Comparison of ENCODE assay signal across 8 cellular contexts in genomic region chr6:127420558-127420957, GRCh38. TPM values are rescaled to one million over a fixed set of nuclear protein-coding genes. Genes with fewer than 3 reads are reported as not detected.
DNase-seq lines count a peak whose midpoint lies in the region; ATAC-seq and TF ChIP-seq lines count a peak whose summit lies in the region.

No MANE protein-coding gene starts in this region.

- no TSS peak for BruUV-seq in OCI-LY7 (replicated peaks; lab: Mats Ljungman, UMichigan)

- TF ChIP-seq CTCF in GM20000 (IDR thresholded peaks at IDR 0.05; ENCODE audit: extremely low read depth, missing control alignments) = peak; percentile 74
- TF ChIP-seq CTCF in OCI-LY7 (conservative IDR thresholded peaks at IDR 0.05; ENCODE audit: low read length) = peak; percentile 70
- TF ChIP-seq CTCF in esophagus squamous epithelium (IDR thresholded peaks at IDR 0.05) = peak in 5 of 6 experiments; percentile 17 to 50 (median 38)
- TF ChIP-seq CTCF in neural crest cell (conservative IDR thresholded peaks at IDR 0.05) = peak; percentile 59

- H3K9ac ChIP-seq in subcutaneous abdominal adipose tissue (ENCODE audit: low read length in 5 of 5) = peak overlapping the region in 3 of 5 donors; percentile 3 to 47 (median 8)

- peaks cover 6% of the 10 kb centered on the region for H3K4me1 Mint-ChIP-seq in neural crest cell

- H3K4me3 Mint-ChIP-seq in neural crest cell = no peak overlapping the region

- intact Hi-C loops in OCI-LY7 (cut with micrococcal nuclease; ENCODE audit: unreplicated experiment) = loop anchor here (2.0 kb wide), 1 partner anchor 118 kb away; no protein-coding TSS in a partner anchor
- intact Hi-C loops in esophagus squamous epithelium (cut with DNase I) = loop anchor here (5.0 kb wide), 1 partner anchor 118 kb away; no protein-coding TSS in a partner anchor

- no peak overlapping the region for H3K27ac Mint-ChIP-seq in neural crest cell (ENCODE audit: unreplicated experiment)

- peaks cover 2% of the 10 kb centered on the region for H3K36me3 Mint-ChIP-seq in neural crest cell (ENCODE audit: low read depth)

- H3K36me3 ChIP-seq in OCI-LY7 (ENCODE audit: insufficient read depth, low read length) (no peaks in the 10 kb centered on the region), esophagus squamous epithelium (no peaks in the 10 kb centered on the region), subcutaneous abdominal adipose tissue (ENCODE audit: control insufficient read depth in 5 of 5, insufficient read depth in 5 of 5, low read length in 5 of 5) (no peaks in the 10 kb centered on the region)

- no peaks in the 10 kb centered on the region for H4K20me1 ChIP-seq in OCI-LY7 (ENCODE audit: insufficient read depth, low read length)

- peaks cover 4% of the 10 kb centered on the region for H3K9me3 Mint-ChIP-seq in neural crest cell

- H3K4me2 ChIP-seq in OCI-LY7 (ENCODE audit: low read length) = no peak overlapping the region

- no peak for TF ChIP-seq POLR2A in esophagus squamous epithelium (IDR thresholded peaks at IDR 0.05)

- H3K27me3 Mint-ChIP-seq in neural crest cell (ENCODE audit: low read depth) = no peaks in the 10 kb centered on the region

- peak; percentile 100 for ATAC-seq in HG03571 (IDR thresholded peaks at IDR 0.05; ENCODE audit: unreplicated experiment)

- POLR2A ChIA-PET in OCI-LY7 (lab: Charles Lee) = no interaction called here

- H3K9me3 ChIP-seq in OCI-LY7 (ENCODE audit: low read length) = no peaks in the 10 kb centered on the region
- no peaks in the 10 kb centered on the region for H3K9me3 ChIP-seq in esophagus squamous epithelium
- H3K9me3 ChIP-seq in subcutaneous abdominal adipose tissue (ENCODE audit: control insufficient read depth in 5 of 5, low read length in 5 of 5) = no peaks in the 10 kb centered on the region

- no peaks in the 10 kb centered on the region for H3K27me3 ChIP-seq in esophagus squamous epithelium
- H3K27me3 ChIP-seq in subcutaneous abdominal adipose tissue (ENCODE audit: control insufficient read depth in 5 of 5, insufficient read depth in 4 of 5, low read length in 5 of 5) = no peaks in the 10 kb centered on the region

- WGBS in esophagus squamous epithelium, 2 donors = 0 to 3% methylated on average over 2 of the region's 2 CpGs

- H3K9me2 ChIP-seq in OCI-LY7 (ENCODE audit: insufficient read depth, low read length) = no peaks in the 10 kb centered on the region

- H3K4me1 ChIP-seq in OCI-LY7 (ENCODE audit: insufficient read depth, low read length, poor library complexity, severe bottlenecking) (no peaks in the 10 kb centered on the region), esophagus squamous epithelium (peaks cover 0 to 7% (median 3%) of the 10 kb centered on the region in 3 donors), subcutaneous abdominal adipose tissue (ENCODE audit: control insufficient read depth in 5 of 5, insufficient read depth in 5 of 5, low read length in 5 of 5) (peaks cover 0 to 9% (median 4%) of the 10 kb centered on the region in 5 donors)

- CTCF ChIA-PET in OCI-LY7 (lab: Charles Lee; ENCODE audit: unreplicated experiment) = interaction anchor here (1.2 kb wide), 1 partner anchor 117 kb away, joined by 3 read pairs; no protein-coding TSS in a partner anchor

- no peaks in the 10 kb centered on the region for H3K79me2 ChIP-seq in OCI-LY7 (ENCODE audit: insufficient read depth, low read depth, low read length)

- H3K4me3 ChIP-seq in OCI-LY7 (ENCODE audit: low read depth, low read length, poor library complexity, severe bottlenecking) = no peak overlapping the region
- no peak overlapping the region for H3K4me3 ChIP-seq in esophagus squamous epithelium
- no peak overlapping the region for H3K4me3 ChIP-seq in subcutaneous abdominal adipose tissue (ENCODE audit: low read depth in 1 of 5, low read length in 5 of 5)

- DNase-seq in DMS114 treated with DMSO at 0.1 percent for 48 hours (lab: John Stamatoyannopoulos, UW; ENCODE audit: unreplicated experiment) (peak; percentile 36), GM20000 (ENCODE audit: low spot score) (peak; percentile 81), OCI-LY7 (ENCODE audit: low spot score) (peak; percentile 42), esophagus squamous epithelium (lab: John Stamatoyannopoulos, UW) (peak; percentile 27), neural crest cell (ENCODE audit: low read depth, low spot score) (peak; percentile 22)
- peak; percentile 67 for DNase-seq in activated CD8-positive, alpha-beta memory T cell treated with anti-CD3 and anti-CD28 coated beads, Interleukin-2, amount 50 U/mL, for 4 hours

- H3K27ac ChIP-seq in OCI-LY7 (ENCODE audit: low read depth, low read length, poor library complexity, severe bottlenecking) = no peak overlapping the region
- peak overlapping the region in 2 of 4 donors; percentile 1 to 40 for H3K27ac ChIP-seq in esophagus squamous epithelium
- H3K27ac ChIP-seq in subcutaneous abdominal adipose tissue (ENCODE audit: low read depth, low read length) = peak overlapping the region; percentile 92

- no peak overlapping the region for H2AFZ ChIP-seq in OCI-LY7 (ENCODE audit: low read length)

RNA-seq across cellular contexts. Expression of gene KIAA0408, which starts 38.6 kb away (rescaled TPM):
- 0.44 TPM in 1 of 2 replicates, not detected in the other for total RNA-seq in OCI-LY7 (2014; rRNA removed; shearing (Covaris generic))
- 0.46 and 0.74 TPM in 2 replicates for total RNA-seq in OCI-LY7 (2022)
- total RNA-seq in esophagus squamous epithelium = 10 to 100 TPM in 1 of 4 donors, 1 to 10 TPM in 1, under 1 TPM in 2; 0.34 to 16.4 (median 2.0) TPM
- total RNA-seq in neural crest cell = 39.1 and 40.7 TPM in 2 replicates

Comparison
In these comparisons a context has a peak if more than half of its experiments do, and no peak if none do; other contexts are left out.
1. DNase-seq: peak in every context shown above with its lines; median percentile 81 in GM20000; 67 in activated CD8-positive, alpha-beta memory T cell treated with anti-CD3 and anti-CD28 coated beads, Interleukin-2, amount 50 U/mL, for 4 hours; 42 in OCI-LY7; 36 in DMS114 treated with DMSO at 0.1 percent for 48 hours; 27 in esophagus squamous epithelium; 22 in neural crest cell.